8 cellular contexts compared by ENCODE assay signal in the genomic region with DNA sequence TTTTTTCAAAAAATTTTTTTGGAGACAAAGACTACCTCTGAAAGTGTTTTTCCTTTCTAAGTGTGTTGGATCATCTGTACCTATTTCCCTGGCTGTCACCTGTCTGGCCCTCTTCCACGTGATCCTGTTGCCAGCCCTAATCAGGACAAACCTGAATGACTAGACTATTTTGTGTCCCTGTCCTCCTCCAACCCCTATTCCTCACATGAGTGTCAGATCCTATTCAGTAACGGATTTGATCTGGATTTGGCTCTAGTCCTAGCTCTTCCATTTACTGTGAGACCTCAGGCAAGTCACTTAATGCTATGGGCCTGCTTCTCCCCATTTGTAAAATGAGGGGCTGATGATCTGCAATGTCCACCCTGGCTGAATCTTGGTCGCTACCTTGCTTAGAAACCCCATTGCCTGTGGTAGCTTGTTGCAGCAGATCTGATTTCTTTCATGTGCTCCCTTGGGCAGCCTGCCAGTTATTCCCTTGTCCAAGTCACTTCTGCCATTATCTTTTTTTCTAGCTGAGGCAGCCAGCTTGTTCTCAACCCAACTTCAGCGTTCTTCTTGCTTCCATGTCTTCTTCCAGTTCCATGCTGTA. TPM values are rescaled to one million over a fixed set of nuclear protein-coding genes. Genes with fewer than 3 reads are reported as not detected.
DNase-seq lines count a peak whose midpoint lies in the region; ATAC-seq and TF ChIP-seq lines count a peak whose summit lies in the region.

No MANE protein-coding gene starts in this region.

- 89 to 90% methylated on average over 4 of the region's 4 CpGs for WGBS in endodermal cell (ENCODE audit: insufficient coverage in 1 of 2, insufficient read length in 1 of 2), 2 experiments
- 81 to 84% (median 81%) methylated on average over 4 of the region's 4 CpGs for WGBS in ovary, 3 donors

- H3K4me1 Mint-ChIP-seq in endodermal cell, result peaks cover 34% of the 10 kb centered on the region

- intact Hi-C loops in ovary (cut with DNase I), result no loop called here

- H3K27me3 Mint-ChIP-seq in endodermal cell (ENCODE audit: insufficient read depth), result peaks cover 2% of the 10 kb centered on the region

- ATAC-seq in GM18502 (IDR thresholded peaks at IDR 0.05; ENCODE audit: poor library complexity, unreplicated experiment), result no peak
- ATAC-seq in HG03045 (IDR thresholded peaks at IDR 0.05; ENCODE audit: unreplicated experiment), result no peak

- no peak for TF ChIP-seq POLR2A in ovary (IDR thresholded peaks at IDR 0.05)

- DNase-seq in Daoy (ENCODE audit: low read depth) (peak; percentile 19), NCI-H69 (lab: John Stamatoyannopoulos, UW) (peak; percentile 73), endodermal cell (no peak), ovary (peak in 3 of 5 donors; percentile 23 to 64 (median 39)), GM10248 (ENCODE audit: extremely low spot score) (no peak)
- DNase-seq in activated CD8-positive, alpha-beta memory T cell treated with anti-CD3 and anti-CD28 coated beads, Interleukin-2, amount 50 U/mL, for 4 hours, result no peak

- CTCF ChIA-PET in GM10248 (lab: Yijun Ruan, JAX), result no interaction called here

- H3K27me3 ChIP-seq in endodermal cell (ENCODE audit: control insufficient read depth, insufficient read depth, low read length, poor library complexity, severe bottlenecking) (no peaks in the 10 kb centered on the region), ovary (no peaks in the 10 kb centered on the region)

- H3K27ac ChIP-seq in endodermal cell (ENCODE audit: low read depth, low read length), result no peak overlapping the region
- no peak overlapping the region for H3K27ac ChIP-seq in ovary

- H3K4me1 ChIP-seq in endodermal cell (ENCODE audit: control insufficient read depth, insufficient read depth, low read length) (peaks cover 10% of the 10 kb centered on the region), ovary (ENCODE audit: insufficient read depth) (peaks cover 6% of the 10 kb centered on the region)

- peaks cover 1% of the 10 kb centered on the region for H3K9me3 Mint-ChIP-seq in endodermal cell

- no peak for TF ChIP-seq EP300 in ovary (IDR thresholded peaks at IDR 0.05)

- POLR2A ChIA-PET in GM10248 (lab: Yijun Ruan, JAX), result interaction anchor here (1.1 kb wide), 1 partner anchor 33 kb away, joined by 3 read pairs; no protein-coding TSS in a partner anchor

- H3K4me3 Mint-ChIP-seq in endodermal cell, result no peak overlapping the region

- peaks cover 25% of the 10 kb centered on the region for H3K36me3 Mint-ChIP-seq in endodermal cell (ENCODE audit: low read depth)

- peak overlapping the region; percentile 34 for H3K4me3 ChIP-seq in endodermal cell (ENCODE audit: low read length)
- no peak overlapping the region for H3K4me3 ChIP-seq in ovary

- TF ChIP-seq CTCF in endodermal cell (conservative IDR thresholded peaks at IDR 0.05), result no peak
- no peak for TF ChIP-seq CTCF in ovary (IDR thresholded peaks at IDR 0.05)
- TF ChIP-seq CTCF in GM10248 (IDR thresholded peaks at IDR 0.05; ENCODE audit: control extremely low read depth, extremely low read depth, low read depth, missing control alignments), result no peak

- H3K27ac Mint-ChIP-seq in endodermal cell, result peak overlapping the region; percentile 28

- H3K9me3 ChIP-seq in endodermal cell (ENCODE audit: control insufficient read depth, low read length) (no peaks in the 10 kb centered on the region), ovary (no peaks in the 10 kb centered on the region)

- H3K36me3 ChIP-seq in endodermal cell (ENCODE audit: control insufficient read depth, insufficient read depth, low read length), result peaks cover 18% of the 10 kb centered on the region
- H3K36me3 ChIP-seq in ovary, result no peaks in the 10 kb centered on the region

- no peak overlapping the region for H3K9ac ChIP-seq in endodermal cell (ENCODE audit: extremely low read depth, low read length, poor library complexity, severe bottlenecking)

RNA-seq across cellular contexts. Expression of gene PHF20, which starts 4.8 kb away (rescaled TPM):
- total RNA-seq in Daoy (2014; rRNA removed; shearing (Covaris generic)), result 14.5 and 15.1 TPM in 2 replicates
- total RNA-seq in endodermal cell (10 to 100 TPM; 68.1 to 78.8 TPM), ovary (10 to 100 TPM; 41.4 to 70.0 (median 48.0) TPM)
- 41.6 TPM for polyA plus RNA-seq in endodermal cell (2013, experiment 1 of 2)
- polyA plus RNA-seq in endodermal cell (2013, experiment 2 of 2), result 45.6 TPM
- polyA plus RNA-seq in ovary, result 10 to 100 TPM; 17.6 to 35.1 TPM

RNA-seq across cellular contexts. Expression of gene RBM39, which starts 34.5 kb away (rescaled TPM):
- total RNA-seq in Daoy (2014; rRNA removed; shearing (Covaris generic)), result 232 and 263 TPM in 2 replicates
- total RNA-seq in endodermal cell (100 to 1,000 TPM; 276 to 332 TPM), ovary (100 to 1,000 TPM; 277 to 389 (median 356) TPM)
- 233 TPM for polyA plus RNA-seq in endodermal cell (2013, experiment 1 of 2)
- polyA plus RNA-seq in endodermal cell (2013, experiment 2 of 2), result 202 TPM
- 100 to 1,000 TPM; 247 to 269 TPM for polyA plus RNA-seq in ovary

Comparison
In these comparisons a context has a peak if more than half of its experiments do, and no peak if none do; other contexts are left out.
1. DNase-seq: peak in Daoy (single experiment), NCI-H69 (single experiment) and ovary (3 of 5); none in endodermal cell (single experiment), GM10248 (single experiment) and activated CD8-positive, alpha-beta memory T cell treated with anti-CD3 and anti-CD28 coated beads, Interleukin-2, amount 50 U/mL, for 4 hours (single experiment).